ENCODE assay signal across 1 cellular context in genomic region chr4:153067376-153067775, GRCh38.
A peak's percentile ranks its signal among the peaks of the same experiment; 100 is the strongest.
TF ChIP-seq lines count a peak whose summit lies in the region.

No MANE protein-coding gene starts in this region.

TF ChIP-seq in HepG2, 621 proteins besides CTCF, POLR2A, EP300 and RAD21 (continued from another document and continues in another):
- no peak for TF ChIP-seq GMEB1 (CRISPR knock-in tag; IDR thresholded peaks at IDR 0.05; ENCODE audit: borderline replicate concordance)
- peak; percentile 39; the same call in 1 of the 2 replicates for TF ChIP-seq NCOR1 (IDR thresholded peaks at IDR 0.05; ENCODE audit: borderline replicate concordance, low read length)
- TF ChIP-seq ESRRA (CRISPR knock-in tag; IDR thresholded peaks at IDR 0.05; ENCODE audit: low read depth) = no peak
- TF ChIP-seq TFDP1 (CRISPR knock-in tag; IDR thresholded peaks at IDR 0.05; ENCODE audit: borderline replicate concordance) = no peak
- TF ChIP-seq ZNF33B (CRISPR knock-in tag; IDR thresholded peaks at IDR 0.05) = no peak
- TF ChIP-seq POLR2G (IDR thresholded peaks at IDR 0.05; ENCODE audit: low read depth, low read length) = peak; percentile 67
- no peak for TF ChIP-seq CEBPZ (IDR thresholded peaks at IDR 0.05; ENCODE audit: low read length)
- TF ChIP-seq SOX5 (CRISPR knock-in tag; IDR thresholded peaks at IDR 0.05; ENCODE audit: borderline replicate concordance) = 0 out of 2 replicates have a peak, but pooled peaks have one; percentile 34
- TF ChIP-seq PRDM10 (CRISPR knock-in tag; IDR thresholded peaks at IDR 0.05; ENCODE audit: low read depth) = no peak
- TF ChIP-seq ZNF772 (CRISPR knock-in tag; IDR thresholded peaks at IDR 0.05) = 0 out of 2 replicates have a peak, but pooled peaks have one; percentile 45
- no peak for TF ChIP-seq CHD4 (IDR thresholded peaks at IDR 0.05; ENCODE audit: borderline replicate concordance, low read length)
- no peak for TF ChIP-seq ZNF768 (CRISPR knock-in tag; IDR thresholded peaks at IDR 0.05)
- TF ChIP-seq ATF6 (CRISPR knock-in tag; conservative IDR thresholded peaks at IDR 0.05) = no peak
- no peak for TF ChIP-seq ZNF652 (CRISPR knock-in tag; IDR thresholded peaks at IDR 0.05; ENCODE audit: borderline replicate concordance, low read depth)
- no peak for TF ChIP-seq SNRNP70 (IDR thresholded peaks at IDR 0.05; ENCODE audit: low read depth, low read length)
- TF ChIP-seq NFYB (CRISPR knock-in tag; IDR thresholded peaks at IDR 0.05) = no peak
- TF ChIP-seq ZNF337 (CRISPR knock-in tag; IDR thresholded peaks at IDR 0.05; ENCODE audit: borderline replicate concordance, low read depth) = no peak
- TF ChIP-seq ZNF781 (CRISPR knock-in tag; IDR thresholded peaks at IDR 0.05; ENCODE audit: borderline replicate concordance, not compliant biosample characterization) = no peak
- no peak for TF ChIP-seq ZFP62 (CRISPR knock-in tag; IDR thresholded peaks at IDR 0.05)
- no peak for TF ChIP-seq ZNF660 (CRISPR knock-in tag; IDR thresholded peaks at IDR 0.05; ENCODE audit: borderline replicate concordance, low read depth)
- TF ChIP-seq SMAD1 (CRISPR knock-in tag; IDR thresholded peaks at IDR 0.05; ENCODE audit: borderline replicate concordance, low read depth) = no peak
- no peak for TF ChIP-seq ZBTB1 (CRISPR knock-in tag; IDR thresholded peaks at IDR 0.05; ENCODE audit: borderline replicate concordance)
- TF ChIP-seq PTBP1 (IDR thresholded peaks at IDR 0.05; ENCODE audit: low read depth, low read length, poor library complexity, severe bottlenecking) = no peak
- peak; percentile 17; the same call in 1 of the 2 replicates for TF ChIP-seq FOXO1 (CRISPR knock-in tag; IDR thresholded peaks at IDR 0.05)
- TF ChIP-seq ZGPAT (CRISPR knock-in tag; IDR thresholded peaks at IDR 0.05) = peak; percentile 48; the same call in 1 of the 2 replicates
- TF ChIP-seq ZKSCAN5 (CRISPR knock-in tag; IDR thresholded peaks at IDR 0.05) = no peak
- TF ChIP-seq ZNF609 (CRISPR knock-in tag; IDR thresholded peaks at IDR 0.05; ENCODE audit: borderline replicate concordance) = 0 out of 2 replicates have a peak, but pooled peaks have one; percentile 34
- TF ChIP-seq ZNF180 (CRISPR knock-in tag; IDR thresholded peaks at IDR 0.05; ENCODE audit: borderline replicate concordance, low read depth) = no peak
- TF ChIP-seq FOSL2 (CRISPR knock-in tag; IDR thresholded peaks at IDR 0.05) = peak; percentile 98
- TF ChIP-seq ZNF557 (CRISPR knock-in tag; IDR thresholded peaks at IDR 0.05) = no peak
- TF ChIP-seq HMG20B (CRISPR knock-in tag; conservative IDR thresholded peaks at IDR 0.05) = no peak
- TF ChIP-seq NCOA2 (CRISPR knock-in tag; IDR thresholded peaks at IDR 0.05) = no peak; the same call in 1 of the 2 replicates
- no peak for TF ChIP-seq ZIK1 (CRISPR knock-in tag; IDR thresholded peaks at IDR 0.05; ENCODE audit: borderline replicate concordance, low read depth)
- TF ChIP-seq HMG20A (CRISPR knock-in tag; IDR thresholded peaks at IDR 0.05; ENCODE audit: borderline replicate concordance) = peak; percentile 64; the same call in 1 of the 2 replicates
- 0 out of 2 replicates have a peak, but pooled peaks have one; percentile 43 for TF ChIP-seq ZNF792 (CRISPR knock-in tag; IDR thresholded peaks at IDR 0.05)
- TF ChIP-seq ETV6 (CRISPR knock-in tag; conservative IDR thresholded peaks at IDR 0.05) = no peak
- TF ChIP-seq ZNF746 (CRISPR knock-in tag; IDR thresholded peaks at IDR 0.05) = no peak
- TF ChIP-seq ZBTB37 (CRISPR knock-in tag; IDR thresholded peaks at IDR 0.05) = no peak
- no peak for TF ChIP-seq MTF2 (CRISPR knock-in tag; IDR thresholded peaks at IDR 0.05; ENCODE audit: borderline replicate concordance)
- TF ChIP-seq ATF7-NPFF (CRISPR knock-in tag; IDR thresholded peaks at IDR 0.05; ENCODE audit: low read depth) = no peak
